ENCODE assay signal across 1 cellular context in the genomic region with DNA sequence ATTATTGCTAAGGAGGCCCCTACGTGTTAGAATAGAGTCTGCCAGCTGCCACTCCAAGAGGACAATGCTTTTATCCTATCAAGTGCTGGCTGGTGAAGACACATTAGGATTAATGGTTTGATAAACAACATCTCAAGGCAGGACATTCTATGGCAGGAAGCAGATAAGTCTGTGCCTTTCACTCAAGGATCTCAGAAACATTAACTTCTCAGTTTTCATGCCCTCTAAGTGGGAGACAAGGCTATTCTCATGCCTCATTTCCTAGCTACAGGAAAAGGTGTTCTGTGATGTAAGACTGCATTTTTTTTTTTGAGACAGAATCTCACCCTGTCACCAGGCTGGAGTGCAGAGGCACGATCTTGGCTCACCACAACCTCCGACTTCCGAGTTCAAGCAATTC.
TF ChIP-seq lines count a peak whose summit lies in the region.

No MANE protein-coding gene starts in this region.

TF ChIP-seq in IMR-90, 13 proteins besides CTCF, POLR2A, EP300 and RAD21:
- no peak for TF ChIP-seq MXI1 (IDR thresholded peaks at IDR 0.05; ENCODE audit: borderline replicate concordance, low read depth, low read length)
- no peak for TF ChIP-seq CHD1 (IDR thresholded peaks at IDR 0.05; ENCODE audit: low read depth, low read length)
- TF ChIP-seq CEBPB (IDR thresholded peaks at IDR 0.05; ENCODE audit: low read depth, low read length), result no peak
- TF ChIP-seq SMC3 (IDR thresholded peaks at IDR 0.05; ENCODE audit: low read depth, low read length), result no peak
- no peak for TF ChIP-seq RFX5 (IDR thresholded peaks at IDR 0.05; ENCODE audit: low read depth, low read length)
- no peak for TF ChIP-seq RCOR1 (IDR thresholded peaks at IDR 0.05; ENCODE audit: insufficient replicate concordance, low read length)
- TF ChIP-seq NFE2L2 (IDR thresholded peaks at IDR 0.05; ENCODE audit: low read depth, low read length), result no peak
- no peak for TF ChIP-seq USF2 (IDR thresholded peaks at IDR 0.05; ENCODE audit: low read depth, low read length)
